In genomic region chr13:89897681-89898080, GRCh38 we compare ENCODE assay signal across 1 cellular context.
TF ChIP-seq lines count a peak whose summit lies in the region.

No MANE protein-coding gene starts in this region.

TF ChIP-seq in GM23338, 12 proteins besides CTCF, POLR2A, EP300 and RAD21 (continued from another document):
- TF ChIP-seq REST (IDR thresholded peaks at IDR 0.05; ENCODE audit: unreplicated experiment) (no peak), EZH2phosphoT487 (IDR thresholded peaks at IDR 0.05; ENCODE audit: unreplicated experiment) (no peak), EZH2 (IDR thresholded peaks at IDR 0.05; ENCODE audit: low read depth, unreplicated experiment) (no peak)
